Comparison of ENCODE assay signal across 18 cellular contexts in genomic region chr7:54967384-54967783, GRCh38. TPM values are rescaled to one million over a fixed set of nuclear protein-coding genes. Genes with fewer than 3 reads are reported as not detected.
A peak's percentile ranks its signal among the peaks of the same experiment; 100 is the strongest.
DNase-seq lines count a peak whose midpoint lies in the region; ATAC-seq and TF ChIP-seq lines count a peak whose summit lies in the region.
"Had no signal": no experiment of that assay in that cellular context is flagged by ENCODE, and none has a peak within 500 bp of the region (broad histone marks: within the 10 kb centered on the region; RNA-seq: fewer than 3 reads in every experiment).

No MANE protein-coding gene starts in this region.

- H3K9me3 Mint-ChIP-seq in CD8-positive, alpha-beta memory T cell: peaks cover 0 to 9% (median 4%) of the 10 kb centered on the region in 5 donors

- H3K36me3 Mint-ChIP-seq in CD8-positive, alpha-beta memory T cell: no peaks in the 10 kb centered on the region
- H3K36me3 Mint-ChIP-seq: CD4-positive, CD25-positive, alpha-beta regulatory T cell; stimulated activated memory B cell treated with anti-CD40 and anti-IgM and Interleukin-4, amounts not matched to agents 10 μg/mL and 1 μg/mL and 100 μg/mL, for 72 hours had no signal

- H3K27ac ChIP-seq in upper lobe of left lung: peak overlapping the region in 2 of 4 donors; percentile 21 to 67
- H3K27ac ChIP-seq in esophagus muscularis mucosa (replicated peaks in 1 of 4): no peak overlapping the region
- no peak overlapping the region for H3K27ac ChIP-seq in CD8-positive, alpha-beta memory T cell (ENCODE audit: low read depth, low read length)
- no peak overlapping the region for H3K27ac ChIP-seq in brain microvascular endothelial cell

- H3K36me3 ChIP-seq in upper lobe of left lung (no peaks in the 10 kb centered on the region), esophagus muscularis mucosa (no peaks in the 10 kb centered on the region), brain microvascular endothelial cell (replicated peaks) (no peaks in the 10 kb centered on the region)
- H3K36me3 ChIP-seq in CD8-positive, alpha-beta memory T cell (ENCODE audit: insufficient read depth, low read length): no peaks in the 10 kb centered on the region

- H3K27me3 ChIP-seq in upper lobe of left lung (no peaks in the 10 kb centered on the region), esophagus muscularis mucosa (no peaks in the 10 kb centered on the region), brain microvascular endothelial cell (replicated peaks) (no peaks in the 10 kb centered on the region)
- H3K27me3 ChIP-seq in CD8-positive, alpha-beta memory T cell (ENCODE audit: insufficient read depth, low read length, poor library complexity, severe bottlenecking): no peaks in the 10 kb centered on the region

- WGBS in upper lobe of left lung, 2 donors: 64 to 70% methylated on average over 8 of the region's 8 CpGs
- WGBS in esophagus muscularis mucosa: 80% methylated on average over 8 of the region's 8 CpGs

- POLR2A ChIA-PET in CD8-positive, alpha-beta memory T cell (lab: Charles Lee): no interaction called here

- ATAC-seq in upper lobe of left lung (ENCODE audit: low FRiP score in 2 of 2): peak; percentile 64 to 89
- ATAC-seq in HG02763 (IDR thresholded peaks at IDR 0.05; ENCODE audit: unreplicated experiment): no peak
- ATAC-seq: left ventricle myocardium superior; sciatic nerve; stimulated activated memory B cell treated with anti-CD40 and anti-IgM and Interleukin-4, amounts not matched to agents 10 μg/mL and 1 μg/mL and 100 μg/mL, for 72 hours had no signal

- DNase-seq in HK-2 (ENCODE audit: unreplicated experiment) (peak; percentile 63), astrocyte of the hippocampus (ENCODE audit: low read depth, low spot score) (peak; percentile 62), iPS-NIHi11 (ENCODE audit: low spot score) (peak; percentile 41), upper lobe of left lung (peak in 1 of 2 donors; percentile 48), esophagus muscularis mucosa (ENCODE audit: extremely low spot score) (no peak), brain microvascular endothelial cell (no peak)
- DNase-seq in CD8-positive, alpha-beta memory T cell: no peak
- DNase-seq: activated naive CD4-positive, alpha-beta T cell; caudate nucleus; CD4-positive, CD25-positive, alpha-beta regulatory T cell; endodermal cell; head of caudate nucleus; left ventricle myocardium superior; NCI-H1048 had no signal

- H3K27me3 Mint-ChIP-seq in CD8-positive, alpha-beta memory T cell: peaks cover 4 to 12% of the 10 kb centered on the region in 2 donors

- H3K4me3 ChIP-seq in upper lobe of left lung: no peak overlapping the region
- H3K4me3 ChIP-seq in esophagus muscularis mucosa: no peak overlapping the region
- no peak overlapping the region for H3K4me3 ChIP-seq in CD8-positive, alpha-beta memory T cell (ENCODE audit: low read length)
- no peak overlapping the region for H3K4me3 ChIP-seq in brain microvascular endothelial cell (ENCODE audit: low read depth, low read length)

- peak in 1 of 4 donors; percentile 20 for TF ChIP-seq POLR2A in upper lobe of left lung (IDR thresholded peaks at IDR 0.05)
- TF ChIP-seq POLR2A in esophagus muscularis mucosa (IDR thresholded peaks at IDR 0.05; ENCODE audit: low read depth): no peak

- H3K4me1 Mint-ChIP-seq in CD8-positive, alpha-beta memory T cell: no peaks in the 10 kb centered on the region
- H3K4me1 Mint-ChIP-seq: CD4-positive, CD25-positive, alpha-beta regulatory T cell; endodermal cell; nephron; stimulated activated memory B cell treated with anti-CD40 and anti-IgM and Interleukin-4, amounts not matched to agents 10 μg/mL and 1 μg/mL and 100 μg/mL, for 72 hours had no signal

- H3K4me1 ChIP-seq in upper lobe of left lung: no peaks in the 10 kb centered on the region
- peaks cover 0 to 10% (median 0%) of the 10 kb centered on the region in 4 donors for H3K4me1 ChIP-seq in esophagus muscularis mucosa
- H3K4me1 ChIP-seq in CD8-positive, alpha-beta memory T cell (ENCODE audit: insufficient read depth, low read length): no peaks in the 10 kb centered on the region

- TF ChIP-seq CTCF in upper lobe of left lung (IDR thresholded peaks at IDR 0.05): no peak
- no peak for TF ChIP-seq CTCF in esophagus muscularis mucosa (IDR thresholded peaks at IDR 0.05)
- no peak for TF ChIP-seq CTCF in brain microvascular endothelial cell (IDR thresholded peaks at IDR 0.05; ENCODE audit: low read depth, low read length, missing control alignments)

- in situ Hi-C loops in brain microvascular endothelial cell (cut with HindIII; ENCODE audit: low pct_ligation_motif_present, low sequenced_read_pairs): no loop called here

- peak in 2 of 4 donors; percentile 45 to 87 for TF ChIP-seq EP300 in upper lobe of left lung (IDR thresholded peaks at IDR 0.05)
- TF ChIP-seq EP300 in esophagus muscularis mucosa (IDR thresholded peaks at IDR 0.05): no peak

- CTCF ChIA-PET in CD8-positive, alpha-beta memory T cell (lab: Charles Lee): no interaction called here

- no peak overlapping the region for H3K27ac Mint-ChIP-seq in CD8-positive, alpha-beta memory T cell
- H3K27ac Mint-ChIP-seq: CD4-positive, CD25-positive, alpha-beta regulatory T cell; endodermal cell; nephron; stimulated activated memory B cell treated with anti-CD40 and anti-IgM and Interleukin-4, amounts not matched to agents 10 μg/mL and 1 μg/mL and 100 μg/mL, for 72 hours had no signal

- no peaks in the 10 kb centered on the region for H3K9me3 ChIP-seq in upper lobe of left lung
- no peaks in the 10 kb centered on the region for H3K9me3 ChIP-seq in esophagus muscularis mucosa
- H3K9me3 ChIP-seq in CD8-positive, alpha-beta memory T cell (ENCODE audit: low read length): no peaks in the 10 kb centered on the region

- intact Hi-C loops in esophagus muscularis mucosa (cut with DNase I): no loop called here

- H3K4me3 Mint-ChIP-seq in CD8-positive, alpha-beta memory T cell: no peak overlapping the region
- H3K4me3 Mint-ChIP-seq: CD4-positive, CD25-positive, alpha-beta regulatory T cell; endodermal cell; nephron; stimulated activated memory B cell treated with anti-CD40 and anti-IgM and Interleukin-4, amounts not matched to agents 10 μg/mL and 1 μg/mL and 100 μg/mL, for 72 hours had no signal

RNA-seq across cellular contexts. Expression of gene EGFR, which starts 51.4 kb away (rescaled TPM):
- total RNA-seq in upper lobe of left lung: 100 to 1,000 TPM in 2 of 6 donors, 10 to 100 TPM in 4; 58.7 to 110 (median 93.2) TPM
- total RNA-seq in esophagus muscularis mucosa: 100 to 1,000 TPM in 2 of 4 donors, 10 to 100 TPM in 2; 79.3 to 125 (median 110) TPM
- total RNA-seq in CD8-positive, alpha-beta memory T cell: not detected
- not detected for polyA plus RNA-seq in CD8-positive, alpha-beta memory T cell
- total RNA-seq: CD4-positive, CD25-positive, alpha-beta regulatory T cell had no signal
- polyA plus RNA-seq: CD4-positive, CD25-positive, alpha-beta regulatory T cell had no signal

Comparison
In these comparisons a context has a peak if more than half of its experiments do, and no peak if none do; other contexts are left out.
1. DNase-seq: peak in HK-2 (single experiment), astrocyte of the hippocampus (single experiment) and iPS-NIHi11 (single experiment); none in esophagus muscularis mucosa (single experiment), CD8-positive, alpha-beta memory T cell (0 of 5) and brain microvascular endothelial cell (single experiment).
2. RNA of gene EGFR, which starts 51.4 kb away (total RNA-seq): 79.3 to 125 TPM in esophagus muscularis mucosa and 58.7 to 110 TPM in upper lobe of left lung; not detected in CD8-positive, alpha-beta memory T cell; every median in the first group is over 10 times any median in the second.